8 cellular contexts compared by ENCODE assay signal in genomic region chr11:47176328-47177228, GRCh38. TPM values are rescaled to one million over a fixed set of nuclear protein-coding genes. Genes with fewer than 3 reads are reported as not detected.
DNase-seq lines count a peak whose midpoint lies in the region; ATAC-seq and TF ChIP-seq lines count a peak whose summit lies in the region.

TSS of gene ARFGAP2 (minus strand) at chr11:47176879. CDS start at chr11:47176853, 26 bp downstream.

- peak within 1 kb of the TSS; percentile 90 for H3K4me3 ChIP-seq in coronary artery

- TF ChIP-seq CTCF in C4-2B (conservative IDR thresholded peaks at IDR 0.05) (no peak), coronary artery (IDR thresholded peaks at IDR 0.05) (no peak)

- ATAC-seq in GM19351 (IDR thresholded peaks at IDR 0.05; ENCODE audit: unreplicated experiment) (peak; percentile 85), HG03520 (IDR thresholded peaks at IDR 0.05; ENCODE audit: unreplicated experiment) (peak; percentile 85), left lobe of liver (peak; percentile 81)

- H3K27ac ChIP-seq in C4-2B (peak within 1 kb of the TSS; percentile 89), coronary artery (peak within 1 kb of the TSS; percentile 98 to 99)

- no peaks in the 10 kb centered on the region for H3K9me3 Mint-ChIP-seq in activated CD4-positive, alpha-beta T cell treated with anti-CD3 and anti-CD28 coated beads, Interleukin-2, amount 10 ng/mL, durations not matched to agents 7 days and 5 days

- H3K4me1 Mint-ChIP-seq in activated CD4-positive, alpha-beta T cell treated with anti-CD3 and anti-CD28 coated beads, Interleukin-2, amount 10 ng/mL, durations not matched to agents 7 days and 5 days: peaks cover 58% of the 10 kb centered on the region

- peak within 1 kb of the TSS; percentile 92 for H3K4me3 Mint-ChIP-seq in activated CD4-positive, alpha-beta T cell treated with anti-CD3 and anti-CD28 coated beads, Interleukin-2, amount 10 ng/mL, durations not matched to agents 7 days and 5 days

- H3K27me3 Mint-ChIP-seq in activated CD4-positive, alpha-beta T cell treated with anti-CD3 and anti-CD28 coated beads, Interleukin-2, amount 10 ng/mL, durations not matched to agents 7 days and 5 days: no peaks in the 10 kb centered on the region

- DNase-seq in NCI-H526 treated with DMSO at 0.1 percent for 48 hours (lab: John Stamatoyannopoulos, UW) (peak; percentile 92), coronary artery (ENCODE audit: low spot score) (peak; percentile 98), left lobe of liver (ENCODE audit: low spot score) (peak; percentile 98)
- peak; percentile 97 for DNase-seq in activated CD4-positive, alpha-beta T cell treated with anti-CD3 and anti-CD28 coated beads, Interleukin-2, amount 10 ng/mL, durations not matched to agents 7 days and 5 days
- DNase-seq in stimulated activated CD4-positive, alpha-beta T cell treated with anti-CD3 and anti-CD28 coated beads, Interleukin-2, amount 100 ng/mL, for 24 hours: peak; percentile 97

- peaks cover 30% of the 10 kb centered on the region for H3K36me3 Mint-ChIP-seq in activated CD4-positive, alpha-beta T cell treated with anti-CD3 and anti-CD28 coated beads, Interleukin-2, amount 10 ng/mL, durations not matched to agents 7 days and 5 days (ENCODE audit: low read depth)

- POLR2A ChIA-PET in activated CD4-positive, alpha-beta T cell treated with anti-CD3 and anti-CD28 coated beads, Interleukin-2, amount 10 ng/mL, durations not matched to agents 7 days and 5 days (lab: Charles Lee): no interaction called here

- CTCF ChIA-PET in activated CD4-positive, alpha-beta T cell treated with anti-CD3 and anti-CD28 coated beads, Interleukin-2, amount 10 ng/mL, durations not matched to agents 7 days and 5 days (lab: Charles Lee): interaction anchor here (0.7 to 3.9 kb wide), 6 partner anchors 11 to 228 kb away, joined by 3 to 18 read pairs (median 10); partner anchors contain the start of gene DDB2

- H3K27ac Mint-ChIP-seq in activated CD4-positive, alpha-beta T cell treated with anti-CD3 and anti-CD28 coated beads, Interleukin-2, amount 10 ng/mL, durations not matched to agents 7 days and 5 days: peak within 1 kb of the TSS; percentile 100

RNA-seq across cellular contexts. Expression of gene ARFGAP2, which starts in this region (rescaled TPM):
- total RNA-seq in activated CD4-positive, alpha-beta T cell treated with anti-CD3 and anti-CD28 coated beads, Interleukin-2, amount 10 ng/mL, durations not matched to agents 7 days and 5 days: 100 to 1,000 TPM in 1 of 2 experiments, 10 to 100 TPM in 1; 88.1 to 103 TPM
- total RNA-seq in left lobe of liver: 77.6 TPM

Comparison
In these comparisons a context has a peak if more than half of its experiments do, and no peak if none do; other contexts are left out.
1. Peak in every context shown above with its lines: DNase-seq, ATAC-seq, H3K4me3 ChIP-seq and H3K27ac ChIP-seq.